8 cellular contexts compared by ENCODE assay signal in genomic region chr19:34677386-34678084, GRCh38. TPM values are rescaled to one million over a fixed set of nuclear protein-coding genes. Genes with fewer than 3 reads are reported as not detected.
DNase-seq lines count a peak whose midpoint lies in the region; ATAC-seq and TF ChIP-seq lines count a peak whose summit lies in the region.

Gene ZNF302, plus strand, starts transcription at chr19:34677678. Its CDS starts 1,127 bp downstream, at chr19:34678805.

- TF ChIP-seq POLR2A in GM19193 (IDR thresholded peaks at IDR 0.05; ENCODE audit: extremely low read depth, insufficient read depth, insufficient read length) = peak; percentile 87

- peak within 1 kb of the TSS; percentile 96 for H3K4me3 Mint-ChIP-seq in activated CD4-positive, alpha-beta T cell treated with anti-CD3 and anti-CD28 coated beads, Interleukin-2, amount 10 ng/mL, durations not matched to agents 24 days and 14 days

- H3K4me3 ChIP-seq in coronary artery = peak within 1 kb of the TSS; percentile 98

- peak; percentile 93 for ATAC-seq in HG03439 (IDR thresholded peaks at IDR 0.05; ENCODE audit: unreplicated experiment)

- peak within 1 kb of the TSS; percentile 100 for H3K27ac Mint-ChIP-seq in activated CD4-positive, alpha-beta T cell treated with anti-CD3 and anti-CD28 coated beads, Interleukin-2, amount 10 ng/mL, durations not matched to agents 24 days and 14 days

- peaks cover 56% of the 10 kb centered on the region for H3K36me3 Mint-ChIP-seq in activated CD4-positive, alpha-beta T cell treated with anti-CD3 and anti-CD28 coated beads, Interleukin-2, amount 10 ng/mL, durations not matched to agents 24 days and 14 days (ENCODE audit: low read depth)

- intact Hi-C loops in activated CD4-positive, alpha-beta T cell treated with anti-CD3 and anti-CD28 coated beads, Interleukin-2, amount 10 ng/mL, durations not matched to agents 24 days and 14 days (cut with micrococcal nuclease) = loop anchor here (1.0 to 5.0 kb wide), 3 partner anchors 56 to 505 kb away; partner anchors contain the start of genes LSM14A and ZNF599

- peaks cover 28% of the 10 kb centered on the region for H3K4me1 Mint-ChIP-seq in activated CD4-positive, alpha-beta T cell treated with anti-CD3 and anti-CD28 coated beads, Interleukin-2, amount 10 ng/mL, durations not matched to agents 24 days and 14 days

- TF ChIP-seq CTCF in coronary artery (IDR thresholded peaks at IDR 0.05) = no peak

- H3K27ac ChIP-seq in coronary artery = peak within 1 kb of the TSS; percentile 96 to 99
- H3K27ac ChIP-seq in layer of hippocampus (ENCODE audit: low read depth, low read length) = peak within 1 kb of the TSS; percentile 93

- H3K27me3 ChIP-seq in layer of hippocampus (ENCODE audit: control insufficient read depth, insufficient read depth, low read length) = no peaks in the 10 kb centered on the region

- DNase-seq in Ammon's horn (ENCODE audit: low spot score) (peak; percentile 97), NCI-H524 (lab: John Stamatoyannopoulos, UW) (peak; percentile 97), coronary artery (ENCODE audit: low spot score) (peak; percentile 98)
- peak; percentile 98 for DNase-seq in activated CD4-positive, alpha-beta T cell treated with anti-CD3 and anti-CD28 coated beads, Interleukin-2, amount 10 ng/mL, durations not matched to agents 24 days and 14 days
- DNase-seq in stimulated activated CD4-positive, alpha-beta T cell treated with anti-CD3 and anti-CD28 coated beads, Interleukin-2, amount 100 ng/mL, for 24 hours = peak; percentile 96

- peaks cover 46% of the 10 kb centered on the region for H3K9me3 Mint-ChIP-seq in activated CD4-positive, alpha-beta T cell treated with anti-CD3 and anti-CD28 coated beads, Interleukin-2, amount 10 ng/mL, durations not matched to agents 24 days and 14 days

- peaks cover 2% of the 10 kb centered on the region for H3K27me3 Mint-ChIP-seq in activated CD4-positive, alpha-beta T cell treated with anti-CD3 and anti-CD28 coated beads, Interleukin-2, amount 10 ng/mL, durations not matched to agents 24 days and 14 days

RNA-seq across cellular contexts. Expression of gene ZNF302, which starts in this region (rescaled TPM):
- total RNA-seq in activated CD4-positive, alpha-beta T cell treated with anti-CD3 and anti-CD28 coated beads, Interleukin-2, amount 10 ng/mL, durations not matched to agents 24 days and 14 days = 14.4 and 15.2 TPM in 2 replicates

Comparison
In these comparisons a context has a peak if more than half of its experiments do, and no peak if none do; other contexts are left out.
1. Peak in every context shown above with its lines: DNase-seq, ATAC-seq, H3K4me3 ChIP-seq and H3K27ac ChIP-seq.